ENCODE assay signal across 1 cellular context in the genomic region with DNA sequence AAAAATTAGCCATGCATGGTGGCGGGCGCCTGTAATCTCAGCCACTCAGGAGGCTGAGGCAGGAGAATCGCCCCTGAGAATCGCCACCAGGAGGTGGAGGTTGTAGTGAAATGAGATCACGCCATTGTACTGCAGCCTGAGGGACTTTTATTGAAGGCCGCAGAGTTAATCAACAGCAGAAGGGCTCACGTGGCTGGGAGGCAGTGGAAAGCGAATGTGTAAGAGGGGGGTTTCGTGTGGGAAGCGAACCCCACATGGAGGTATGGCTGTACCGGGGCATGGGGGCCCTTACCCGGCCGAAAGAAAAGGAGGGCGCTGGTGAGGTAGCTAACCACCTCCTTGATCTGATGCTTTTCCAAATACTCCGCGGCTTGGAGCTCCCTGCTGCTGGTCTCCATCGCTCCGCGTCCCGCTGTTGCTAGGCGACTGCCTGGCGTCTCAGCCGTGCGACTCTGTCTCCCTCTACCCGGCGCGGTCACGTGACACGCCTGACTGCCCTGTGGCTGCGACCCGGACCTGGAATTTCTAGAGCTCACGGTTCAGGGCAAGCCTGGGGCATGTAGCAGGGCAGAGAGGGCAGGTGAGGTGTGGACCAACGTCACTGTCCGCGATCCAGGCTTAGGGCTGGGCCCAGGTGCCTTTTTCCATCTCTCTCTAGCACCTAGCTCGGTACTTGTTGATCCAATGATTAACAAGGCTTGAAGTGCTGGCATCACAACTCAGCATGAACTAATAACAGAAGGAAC.
TF ChIP-seq lines count a peak whose summit lies in the region.

A gene with protein sequence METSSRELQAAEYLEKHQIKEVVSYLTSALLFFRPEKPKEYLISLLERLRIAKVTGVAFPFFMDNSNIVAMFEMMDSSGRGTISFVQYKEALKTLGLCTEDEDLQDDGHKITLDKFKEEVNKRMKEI (minus strand): TSS at position 428 of the 746 bp plus-strand sequence. CDS start 30 bp downstream, at position 398.

TF ChIP-seq in HEK293, 187 proteins besides CTCF, POLR2A, EP300 and RAD21 (continued from another document and continues in another):
- no peak for TF ChIP-seq PRDM2 (tag by site-specific recombination; IDR thresholded peaks at IDR 0.05; ENCODE audit: borderline replicate concordance)
- TF ChIP-seq ZNF211 (tag by site-specific recombination; IDR thresholded peaks at IDR 0.05; ENCODE audit: low read depth): no peak
- peak; percentile 47; the same call in 1 of the 2 replicates for TF ChIP-seq KLF16 (tag by site-specific recombination; IDR thresholded peaks at IDR 0.05)
- TF ChIP-seq SCRT1 (tag by site-specific recombination; IDR thresholded peaks at IDR 0.05; ENCODE audit: borderline replicate concordance): peak; percentile 98
- TF ChIP-seq, protein P1, sequence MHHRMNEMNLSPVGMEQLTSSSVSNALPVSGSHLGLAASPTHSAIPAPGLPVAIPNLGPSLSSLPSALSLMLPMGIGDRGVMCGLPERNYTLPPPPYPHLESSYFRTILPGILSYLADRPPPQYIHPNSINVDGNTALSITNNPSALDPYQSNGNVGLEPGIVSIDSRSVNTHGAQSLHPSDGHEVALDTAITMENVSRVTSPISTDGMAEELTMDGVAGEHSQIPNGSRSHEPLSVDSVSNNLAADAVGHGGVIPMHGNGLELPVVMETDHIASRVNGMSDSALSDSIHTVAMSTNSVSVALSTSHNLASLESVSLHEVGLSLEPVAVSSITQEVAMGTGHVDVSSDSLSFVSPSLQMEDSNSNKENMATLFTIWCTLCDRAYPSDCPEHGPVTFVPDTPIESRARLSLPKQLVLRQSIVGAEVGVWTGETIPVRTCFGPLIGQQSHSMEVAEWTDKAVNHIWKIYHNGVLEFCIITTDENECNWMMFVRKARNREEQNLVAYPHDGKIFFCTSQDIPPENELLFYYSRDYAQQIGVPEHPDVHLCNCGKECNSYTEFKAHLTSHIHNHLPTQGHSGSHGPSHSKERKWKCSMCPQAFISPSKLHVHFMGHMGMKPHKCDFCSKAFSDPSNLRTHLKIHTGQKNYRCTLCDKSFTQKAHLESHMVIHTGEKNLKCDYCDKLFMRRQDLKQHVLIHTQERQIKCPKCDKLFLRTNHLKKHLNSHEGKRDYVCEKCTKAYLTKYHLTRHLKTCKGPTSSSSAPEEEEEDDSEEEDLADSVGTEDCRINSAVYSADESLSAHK (tag by site-specific recombination; IDR thresholded peaks at IDR 0.05): no peak
- TF ChIP-seq EGR2 (tag by site-specific recombination; IDR thresholded peaks at IDR 0.05; ENCODE audit: low read depth): no peak
- no peak for TF ChIP-seq ZNF391 (tag by site-specific recombination; IDR thresholded peaks at IDR 0.05; ENCODE audit: borderline replicate concordance, low read depth)
- no peak for TF ChIP-seq ZNF670 (tag by site-specific recombination; IDR thresholded peaks at IDR 0.05; ENCODE audit: low read depth)
- TF ChIP-seq ZNF624 (tag by site-specific recombination; IDR thresholded peaks at IDR 0.05): no peak
- TF ChIP-seq, protein P2, sequence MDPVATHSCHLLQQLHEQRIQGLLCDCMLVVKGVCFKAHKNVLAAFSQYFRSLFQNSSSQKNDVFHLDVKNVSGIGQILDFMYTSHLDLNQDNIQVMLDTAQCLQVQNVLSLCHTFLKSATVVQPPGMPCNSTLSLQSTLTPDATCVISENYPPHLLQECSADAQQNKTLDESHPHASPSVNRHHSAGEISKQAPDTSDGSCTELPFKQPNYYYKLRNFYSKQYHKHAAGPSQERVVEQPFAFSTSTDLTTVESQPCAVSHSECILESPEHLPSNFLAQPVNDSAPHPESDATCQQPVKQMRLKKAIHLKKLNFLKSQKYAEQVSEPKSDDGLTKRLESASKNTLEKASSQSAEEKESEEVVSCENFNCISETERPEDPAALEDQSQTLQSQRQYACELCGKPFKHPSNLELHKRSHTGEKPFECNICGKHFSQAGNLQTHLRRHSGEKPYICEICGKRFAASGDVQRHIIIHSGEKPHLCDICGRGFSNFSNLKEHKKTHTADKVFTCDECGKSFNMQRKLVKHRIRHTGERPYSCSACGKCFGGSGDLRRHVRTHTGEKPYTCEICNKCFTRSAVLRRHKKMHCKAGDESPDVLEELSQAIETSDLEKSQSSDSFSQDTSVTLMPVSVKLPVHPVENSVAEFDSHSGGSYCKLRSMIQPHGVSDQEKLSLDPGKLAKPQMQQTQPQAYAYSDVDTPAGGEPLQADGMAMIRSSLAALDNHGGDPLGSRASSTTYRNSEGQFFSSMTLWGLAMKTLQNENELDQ (tag by site-specific recombination; IDR thresholded peaks at IDR 0.05; ENCODE audit: low read depth): no peak
- peak; percentile 99 for TF ChIP-seq MYNN (tag by site-specific recombination; IDR thresholded peaks at IDR 0.05; ENCODE audit: borderline replicate concordance)
- TF ChIP-seq ZNF510 (tag by site-specific recombination; IDR thresholded peaks at IDR 0.05; ENCODE audit: insufficient replicate concordance): no peak
- TF ChIP-seq ZNF202 (tag by site-specific recombination; IDR thresholded peaks at IDR 0.05; ENCODE audit: borderline replicate concordance): no peak
- peak; percentile 42; the same call in 1 of the 2 replicates for TF ChIP-seq MZF1 (tag by site-specific recombination; IDR thresholded peaks at IDR 0.05; ENCODE audit: borderline replicate concordance)
- TF ChIP-seq ZNF133 (tag by site-specific recombination; IDR thresholded peaks at IDR 0.05): no peak
- TF ChIP-seq PATZ1 (tag by site-specific recombination; IDR thresholded peaks at IDR 0.05): peak; percentile 49; the same call in 1 of the 2 replicates
- TF ChIP-seq, protein P3, sequence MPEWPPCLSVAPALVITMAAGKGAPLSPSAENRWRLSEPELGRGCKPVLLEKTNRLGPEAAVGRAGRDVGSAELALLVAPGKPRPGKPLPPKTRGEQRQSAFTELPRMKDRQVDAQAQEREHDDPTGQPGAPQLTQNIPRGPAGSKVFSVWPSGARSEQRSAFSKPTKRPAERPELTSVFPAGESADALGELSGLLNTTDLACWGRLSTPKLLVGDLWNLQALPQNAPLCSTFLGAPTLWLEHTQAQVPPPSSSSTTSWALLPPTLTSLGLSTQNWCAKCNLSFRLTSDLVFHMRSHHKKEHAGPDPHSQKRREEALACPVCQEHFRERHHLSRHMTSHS (tag by site-specific recombination; IDR thresholded peaks at IDR 0.05): no peak
- no peak for TF ChIP-seq ZNF664 (tag by site-specific recombination; IDR thresholded peaks at IDR 0.05)
- TF ChIP-seq ATF2 (tag by site-specific recombination; IDR thresholded peaks at IDR 0.05; ENCODE audit: low read depth): 0 out of 2 replicates have a peak, but pooled peaks have one; percentile 18
- TF ChIP-seq, protein P4, sequence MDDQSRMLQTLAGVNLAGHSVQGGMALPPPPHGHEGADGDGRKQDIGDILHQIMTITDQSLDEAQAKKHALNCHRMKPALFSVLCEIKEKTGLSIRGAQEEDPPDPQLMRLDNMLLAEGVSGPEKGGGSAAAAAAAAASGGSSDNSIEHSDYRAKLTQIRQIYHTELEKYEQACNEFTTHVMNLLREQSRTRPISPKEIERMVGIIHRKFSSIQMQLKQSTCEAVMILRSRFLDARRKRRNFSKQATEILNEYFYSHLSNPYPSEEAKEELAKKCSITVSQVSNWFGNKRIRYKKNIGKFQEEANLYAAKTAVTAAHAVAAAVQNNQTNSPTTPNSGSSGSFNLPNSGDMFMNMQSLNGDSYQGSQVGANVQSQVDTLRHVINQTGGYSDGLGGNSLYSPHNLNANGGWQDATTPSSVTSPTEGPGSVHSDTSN (CRISPR knock-in tag; IDR thresholded peaks at IDR 0.05): no peak
- no peak; the same call in 1 of the 2 replicates for TF ChIP-seq GLIS1 (tag by site-specific recombination; IDR thresholded peaks at IDR 0.05)
- TF ChIP-seq ZNF175 (tag by site-specific recombination; IDR thresholded peaks at IDR 0.05): no peak
- TF ChIP-seq ZNF658 (tag by site-specific recombination; IDR thresholded peaks at IDR 0.05): no peak
- TF ChIP-seq ZNF274 (IDR thresholded peaks at IDR 0.05; ENCODE audit: low read length): no peak
- no peak for TF ChIP-seq ZNF274 (tag by site-specific recombination; IDR thresholded peaks at IDR 0.05; ENCODE audit: borderline replicate concordance)
- TF ChIP-seq SETDB1 (IDR thresholded peaks at IDR 0.05; ENCODE audit: insufficient read length, low read length): no peak
- peak; percentile 60 for TF ChIP-seq ZNF629 (tag by site-specific recombination; IDR thresholded peaks at IDR 0.05)
- TF ChIP-seq, protein P5, sequence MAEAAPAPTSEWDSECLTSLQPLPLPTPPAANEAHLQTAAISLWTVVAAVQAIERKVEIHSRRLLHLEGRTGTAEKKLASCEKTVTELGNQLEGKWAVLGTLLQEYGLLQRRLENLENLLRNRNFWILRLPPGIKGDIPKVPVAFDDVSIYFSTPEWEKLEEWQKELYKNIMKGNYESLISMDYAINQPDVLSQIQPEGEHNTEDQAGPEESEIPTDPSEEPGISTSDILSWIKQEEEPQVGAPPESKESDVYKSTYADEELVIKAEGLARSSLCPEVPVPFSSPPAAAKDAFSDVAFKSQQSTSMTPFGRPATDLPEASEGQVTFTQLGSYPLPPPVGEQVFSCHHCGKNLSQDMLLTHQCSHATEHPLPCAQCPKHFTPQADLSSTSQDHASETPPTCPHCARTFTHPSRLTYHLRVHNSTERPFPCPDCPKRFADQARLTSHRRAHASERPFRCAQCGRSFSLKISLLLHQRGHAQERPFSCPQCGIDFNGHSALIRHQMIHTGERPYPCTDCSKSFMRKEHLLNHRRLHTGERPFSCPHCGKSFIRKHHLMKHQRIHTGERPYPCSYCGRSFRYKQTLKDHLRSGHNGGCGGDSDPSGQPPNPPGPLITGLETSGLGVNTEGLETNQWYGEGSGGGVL (tag by site-specific recombination; IDR thresholded peaks at IDR 0.05): peak; percentile 65
